22 cellular contexts compared by ENCODE assay signal in genomic region chr12:94867066-94867855, GRCh38.
DNase-seq lines count a peak whose midpoint lies in the region; ATAC-seq, FAIRE-seq and TF ChIP-seq lines count a peak whose summit lies in the region.
"Had no signal": no experiment of that assay in that cellular context is flagged by ENCODE, and none has a peak within 500 bp of the region (broad histone marks: within the 10 kb centered on the region; RNA-seq: fewer than 3 reads in every experiment).

No MANE protein-coding gene starts in this region.

- H4K20me1 ChIP-seq in astrocyte (ENCODE audit: insufficient read depth, low read length): no peaks in the 10 kb centered on the region
- H4K20me1 ChIP-seq in GM23338 (replicated peaks; ENCODE audit: insufficient read depth): no peaks in the 10 kb centered on the region

- H3K4me2 ChIP-seq in astrocyte (ENCODE audit: low read length) (peak overlapping the region; percentile 15), GM23338 (no peak overlapping the region)
- H3K4me2 ChIP-seq: KMS-11 had no signal

- H3K27me3 Mint-ChIP-seq in astrocyte (ENCODE audit: low read depth, unreplicated experiment) (peaks cover 17% of the 10 kb centered on the region), nephron (ENCODE audit: low read depth) (peaks cover 26% of the 10 kb centered on the region), GM23338 (ENCODE audit: insufficient read depth, low read depth, poor library complexity) (peaks cover 14% of the 10 kb centered on the region)

- no peaks in the 10 kb centered on the region for H3K36me3 Mint-ChIP-seq in astrocyte (ENCODE audit: low read depth, unreplicated experiment)
- H3K36me3 Mint-ChIP-seq in nephron (ENCODE audit: low read depth): no peaks in the 10 kb centered on the region
- H3K36me3 Mint-ChIP-seq in GM23338 (ENCODE audit: low read depth): no peaks in the 10 kb centered on the region
- H3K36me3 Mint-ChIP-seq: stimulated activated effector memory CD8-positive, alpha-beta T cell treated with anti-CD3 and anti-CD28 coated beads, Interleukin-12 subunit alpha, Interleukin-12 subunit beta, amount 100 ng/mL, for 72 hours had no signal

- peaks cover 4% of the 10 kb centered on the region for H3K4me1 Mint-ChIP-seq in astrocyte (ENCODE audit: low read depth, unreplicated experiment)
- H3K4me1 Mint-ChIP-seq in nephron: peaks cover 34% of the 10 kb centered on the region
- peaks cover 10% of the 10 kb centered on the region for H3K4me1 Mint-ChIP-seq in GM23338

- H3K79me2 ChIP-seq in astrocyte (ENCODE audit: insufficient read depth, low read length) (no peaks in the 10 kb centered on the region), GM23338 (replicated peaks; ENCODE audit: insufficient read depth) (no peaks in the 10 kb centered on the region)

- H3K4me1 ChIP-seq in astrocyte (ENCODE audit: insufficient read depth, low read length) (no peaks in the 10 kb centered on the region), GM23338 (ENCODE audit: insufficient read depth) (peaks cover 15% of the 10 kb centered on the region)

- H3K27ac ChIP-seq in astrocyte (ENCODE audit: low read depth, low read length): no peak overlapping the region
- no peak overlapping the region for H3K27ac ChIP-seq in GM23338 (ENCODE audit: low read depth)
- H3K27ac ChIP-seq: body of pancreas, KMS-11 had no signal

- H2AFZ ChIP-seq in astrocyte (ENCODE audit: low read depth, low read length) (no peak overlapping the region), GM23338 (no peak overlapping the region)

- DNase-seq in GM13976 (ENCODE audit: low spot score) (peak; percentile 54), astrocyte (ENCODE audit: low read depth) (peak; percentile 56), putamen (ENCODE audit: low spot score) (no peak), H4 (ENCODE audit: low spot score) (no peak), GM23338 (ENCODE audit: low spot score) (no peak)
- DNase-seq in activated CD4-positive, alpha-beta T cell treated with anti-CD3 and anti-CD28 coated beads for 4 hours: no peak
- DNase-seq: activated CD8-positive, alpha-beta T cell treated with anti-CD3 and anti-CD28 coated beads, Interleukin-2, amount 10 ng/mL, durations not matched to agents 7 days and 5 days; activated effector memory CD4-positive, alpha-beta T cell treated with Interleukin-2 at 50 U/mL for 16 hours; AML-193; body of pancreas; DMS79; effector CD8-positive, alpha-beta T cell; islet precursor cell; NCI-H2029 treated with DMSO at 0.1 percent for 48 hours; retina; stimulated activated CD4-positive, alpha-beta T cell treated with anti-CD3 and anti-CD28 coated beads, Interleukin-4, amount 100 ng/mL, for 1 hour had no signal

- H3K4me3 ChIP-seq in astrocyte (ENCODE audit: insufficient read depth, low read depth, low read length) (no peak overlapping the region), GM23338 (no peak overlapping the region)
- H3K4me3 ChIP-seq: body of pancreas had no signal

- H3K27me3 ChIP-seq in astrocyte (ENCODE audit: insufficient read depth, low read length) (peaks cover 22% of the 10 kb centered on the region), GM23338 (ENCODE audit: insufficient read depth) (peaks cover 15% of the 10 kb centered on the region)

- no peaks in the 10 kb centered on the region for H3K9me3 ChIP-seq in astrocyte (ENCODE audit: insufficient read depth, low read depth, low read length)
- H3K9me3 ChIP-seq: body of pancreas had no signal

- FAIRE-seq in astrocyte (lab: Jason Lieb, UNC): no peak
- FAIRE-seq: frontal cortex had no signal

- TF ChIP-seq CTCF in GM13976 (IDR thresholded peaks at IDR 0.05; ENCODE audit: borderline replicate concordance, control extremely low read depth, extremely low read depth, insufficient read depth, missing control alignments) (no peak), astrocyte (IDR thresholded peaks at IDR 0.05; ENCODE audit: insufficient read depth, low read depth, low read length) (no peak), nephron (IDR thresholded peaks at IDR 0.05; ENCODE audit: unreplicated experiment in 3 of 3) (no peak), GM23338 (conservative IDR thresholded peaks at IDR 0.05; ENCODE audit: low read depth in 2 of 2) (no peak)

- ATAC-seq in HG03175 (IDR thresholded peaks at IDR 0.05; ENCODE audit: unreplicated experiment): peak; percentile 46
- ATAC-seq in GM23338: no peak
- ATAC-seq: activated CD8-positive, alpha-beta T cell treated with anti-CD3 and anti-CD28 coated beads, Interleukin-2, amount 10 ng/mL, durations not matched to agents 7 days and 5 days; body of pancreas; Right ventricle myocardium inferior; stimulated activated effector memory CD8-positive, alpha-beta T cell treated with anti-CD3 and anti-CD28 coated beads, Interleukin-12 subunit alpha, Interleukin-12 subunit beta, amount 100 ng/mL, for 72 hours had no signal

- H3K9me3 Mint-ChIP-seq in astrocyte (ENCODE audit: unreplicated experiment) (peaks cover 7% of the 10 kb centered on the region), nephron (no peaks in the 10 kb centered on the region), GM23338 (no peaks in the 10 kb centered on the region)
- H3K9me3 Mint-ChIP-seq: stimulated activated effector memory CD8-positive, alpha-beta T cell treated with anti-CD3 and anti-CD28 coated beads, Interleukin-12 subunit alpha, Interleukin-12 subunit beta, amount 100 ng/mL, for 72 hours had no signal

- H3F3A ChIP-seq in GM23338 (replicated peaks; ENCODE audit: low read depth): no peaks in the 10 kb centered on the region

- in situ Hi-C loops in GM13976 (cut with MboI; ENCODE audit: low sequenced_read_pairs, unreplicated experiment): no loop called here

- H3K9me2 ChIP-seq in GM23338 (ENCODE audit: insufficient read depth): no peaks in the 10 kb centered on the region

- H3K4me3 Mint-ChIP-seq in astrocyte (ENCODE audit: unreplicated experiment) (no peak overlapping the region), nephron (no peak overlapping the region), GM23338 (no peak overlapping the region)
- H3K4me3 Mint-ChIP-seq: activated CD8-positive, alpha-beta T cell treated with anti-CD3 and anti-CD28 coated beads, Interleukin-2, amount 10 ng/mL, durations not matched to agents 7 days and 5 days; stimulated activated effector memory CD8-positive, alpha-beta T cell treated with anti-CD3 and anti-CD28 coated beads, Interleukin-12 subunit alpha, Interleukin-12 subunit beta, amount 100 ng/mL, for 72 hours had no signal

- H3K27ac Mint-ChIP-seq in astrocyte (ENCODE audit: unreplicated experiment): no peak overlapping the region
- H3K27ac Mint-ChIP-seq in nephron: peak overlapping the region; percentile 61 to 85 (median 63)
- no peak overlapping the region for H3K27ac Mint-ChIP-seq in GM23338
- H3K27ac Mint-ChIP-seq: activated CD8-positive, alpha-beta T cell treated with anti-CD3 and anti-CD28 coated beads, Interleukin-2, amount 10 ng/mL, durations not matched to agents 7 days and 5 days; stimulated activated effector memory CD8-positive, alpha-beta T cell treated with anti-CD3 and anti-CD28 coated beads, Interleukin-12 subunit alpha, Interleukin-12 subunit beta, amount 100 ng/mL, for 72 hours had no signal

- H3K36me3 ChIP-seq in astrocyte (ENCODE audit: insufficient read depth, low read length) (no peaks in the 10 kb centered on the region), GM23338 (ENCODE audit: insufficient read depth) (no peaks in the 10 kb centered on the region)

- H3K9ac ChIP-seq in astrocyte (ENCODE audit: low read length): no peak overlapping the region
- H3K9ac ChIP-seq: KMS-11 had no signal

TF ChIP-seq in GM23338, 12 proteins besides CTCF, POLR2A, EP300 and RAD21 (continues in another document):
- no peak for TF ChIP-seq STAT1 (IDR thresholded peaks at IDR 0.05; ENCODE audit: unreplicated experiment)

Comparison
In these comparisons a context has a peak if more than half of its experiments do, and no peak if none do; other contexts are left out.
1. DNase-seq: peak in GM13976 (single experiment) and astrocyte (single experiment); none in activated CD4-positive, alpha-beta T cell treated with anti-CD3 and anti-CD28 coated beads for 4 hours (0 of 2), putamen (single experiment), H4 (single experiment) and GM23338 (single experiment).
2. H3K27ac Mint-ChIP-seq: peak in nephron (3 of 3); none in astrocyte (single experiment) and GM23338 (single experiment).